6 cellular contexts compared by ENCODE assay signal in the genomic region with DNA sequence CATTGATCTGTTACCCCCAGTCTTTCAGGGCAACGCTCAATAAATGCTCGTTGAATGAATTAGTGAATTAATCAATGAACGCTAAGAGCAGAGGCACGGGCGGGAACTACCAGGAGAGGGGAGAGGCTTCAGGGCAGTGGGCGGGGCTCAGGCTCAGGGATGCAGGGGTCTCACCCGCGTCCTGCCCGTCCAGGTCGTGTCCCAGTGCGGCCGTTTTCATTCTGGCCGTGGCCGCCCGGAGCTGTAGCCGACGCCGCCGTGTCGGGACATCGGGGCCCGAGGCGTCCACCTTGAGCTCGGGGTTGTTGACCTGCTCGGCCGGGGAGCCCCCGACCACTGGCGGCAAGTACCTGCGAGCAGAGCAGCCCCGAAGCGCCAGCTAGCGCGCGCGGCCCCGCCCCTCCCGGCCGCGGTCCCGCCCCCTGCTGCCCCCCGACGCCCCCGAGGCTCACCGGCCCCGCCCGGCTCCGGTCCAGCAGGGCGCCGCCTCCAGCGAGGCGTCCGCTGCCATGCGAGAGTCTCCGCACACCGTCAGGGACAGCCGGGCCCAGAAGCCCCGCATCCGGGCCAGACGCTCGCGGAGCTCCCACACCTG. TPM values are rescaled to one million over a fixed set of nuclear protein-coding genes. Genes with fewer than 3 reads are reported as not detected.
DNase-seq lines count a peak whose midpoint lies in the region; ATAC-seq and TF ChIP-seq lines count a peak whose summit lies in the region.

No MANE protein-coding gene starts in this region.

- H3K27me3 Mint-ChIP-seq in activated naive CD8-positive, alpha-beta T cell = no peaks in the 10 kb centered on the region

- intact Hi-C loops in mucosa of descending colon (cut with DNase I, micrococcal nuclease) = no loop called here

- ATAC-seq in mucosa of descending colon = peak; percentile 43
- ATAC-seq in GM18517 (IDR thresholded peaks at IDR 0.05; ENCODE audit: unreplicated experiment) = no peak
- no peak for ATAC-seq in HG03469 (IDR thresholded peaks at IDR 0.05; ENCODE audit: unreplicated experiment)
- ATAC-seq in GM18861 (IDR thresholded peaks at IDR 0.05; ENCODE audit: unreplicated experiment) = no peak

- peak overlapping the region; percentile 81 for H3K4me3 Mint-ChIP-seq in activated naive CD8-positive, alpha-beta T cell

- peaks cover 21% of the 10 kb centered on the region for H3K4me1 ChIP-seq in mucosa of descending colon (ENCODE audit: low read depth)

- no peaks in the 10 kb centered on the region for H3K9me3 Mint-ChIP-seq in activated naive CD8-positive, alpha-beta T cell (ENCODE audit: low read depth)

- no peaks in the 10 kb centered on the region for H3K9me3 ChIP-seq in mucosa of descending colon

- TF ChIP-seq CTCF in mucosa of descending colon (IDR thresholded peaks at IDR 0.05) = no peak

- H3K36me3 Mint-ChIP-seq in activated naive CD8-positive, alpha-beta T cell = no peaks in the 10 kb centered on the region

- H3K4me3 ChIP-seq in GM08714 (ENCODE audit: low read length) (peak overlapping the region; percentile 7; the same call in 1 of the 2 replicates), mucosa of descending colon (no peak overlapping the region)

- H3K27ac Mint-ChIP-seq in activated naive CD8-positive, alpha-beta T cell = peak overlapping the region; percentile 34

- H3K36me3 ChIP-seq in mucosa of descending colon (ENCODE audit: low read depth) = no peaks in the 10 kb centered on the region

- H3K4me1 Mint-ChIP-seq in activated naive CD8-positive, alpha-beta T cell (ENCODE audit: low read depth) = peaks cover 62% of the 10 kb centered on the region

- DNase-seq in mucosa of descending colon = peak in 2 of 3 donors; percentile 63 to 67

RNA-seq across cellular contexts. Expression of gene GAL3ST4, which starts 2.8 kb away (rescaled TPM):
- 1 to 10 TPM; 5.4 to 8.0 (median 6.1) TPM for total RNA-seq in mucosa of descending colon

RNA-seq across cellular contexts. Expression of gene GPC2, which starts 6.0 kb away (rescaled TPM):
- 1 to 10 TPM; 3.4 to 6.2 (median 5.1) TPM for total RNA-seq in mucosa of descending colon

RNA-seq across cellular contexts. Expression of gene STAG3, which starts 6.5 kb away (rescaled TPM):
- 1 to 10 TPM; 2.4 to 6.4 (median 2.8) TPM for total RNA-seq in mucosa of descending colon

RNA-seq across cellular contexts. Expression of gene TRAPPC14, which starts 12.7 kb away (rescaled TPM):
- total RNA-seq in mucosa of descending colon = 10 to 100 TPM; 36.7 to 78.9 (median 49.0) TPM

RNA-seq across cellular contexts. Expression of gene LAMTOR4, which starts 22.5 kb away (rescaled TPM):
- total RNA-seq in mucosa of descending colon = 100 to 1,000 TPM; 135 to 221 (median 187) TPM
